1 cellular context compared by ENCODE assay signal in the genomic region with DNA sequence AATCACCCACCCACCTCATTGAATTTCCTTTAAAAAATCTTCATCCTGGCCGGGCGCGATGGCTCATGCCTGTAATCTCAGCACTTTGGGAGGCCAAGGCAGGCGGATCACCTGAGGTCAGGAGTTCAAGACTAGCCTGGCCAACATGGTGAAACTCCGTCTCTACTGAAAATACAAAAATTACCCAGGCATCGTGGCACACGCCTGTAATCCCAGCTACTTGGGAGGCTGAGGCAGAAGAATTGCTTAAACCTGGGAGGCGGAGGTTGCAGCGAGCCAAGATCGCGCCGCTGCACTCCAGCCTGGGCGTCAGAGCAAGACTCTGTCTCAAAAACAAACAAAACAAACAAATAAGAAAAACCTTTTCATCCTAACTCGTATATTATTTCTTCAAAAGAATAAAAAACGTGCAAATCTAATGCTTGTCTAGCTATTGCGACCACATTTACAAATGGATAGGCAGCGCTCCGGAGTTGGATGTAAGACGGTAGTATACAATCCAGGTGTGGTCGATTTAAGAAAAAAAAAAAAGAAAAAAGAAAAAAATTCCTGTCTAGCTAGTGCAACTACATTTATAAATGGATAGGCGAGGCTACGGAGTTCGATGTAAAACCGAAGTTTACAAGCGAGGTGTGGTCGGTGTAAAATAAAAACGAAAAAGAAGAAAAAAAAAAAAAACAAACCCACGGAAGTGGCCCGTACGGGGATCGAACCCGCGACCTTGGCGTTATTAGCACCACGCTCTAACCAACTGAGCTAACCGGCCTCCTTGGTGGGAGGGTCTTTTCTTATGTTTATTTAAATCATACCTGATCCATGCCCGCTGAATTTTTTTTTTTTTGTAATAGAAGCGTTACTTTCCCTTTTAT.
TF ChIP-seq lines count a peak whose summit lies in the region.

No MANE protein-coding gene starts in this region.

TF ChIP-seq in IMR-90, 13 proteins besides CTCF, POLR2A, EP300 and RAD21:
- TF ChIP-seq FOS (IDR thresholded peaks at IDR 0.05; ENCODE audit: low read depth, low read length): peak; percentile 89
